Comparison of ENCODE assay signal across 9 cellular contexts in the genomic region with DNA sequence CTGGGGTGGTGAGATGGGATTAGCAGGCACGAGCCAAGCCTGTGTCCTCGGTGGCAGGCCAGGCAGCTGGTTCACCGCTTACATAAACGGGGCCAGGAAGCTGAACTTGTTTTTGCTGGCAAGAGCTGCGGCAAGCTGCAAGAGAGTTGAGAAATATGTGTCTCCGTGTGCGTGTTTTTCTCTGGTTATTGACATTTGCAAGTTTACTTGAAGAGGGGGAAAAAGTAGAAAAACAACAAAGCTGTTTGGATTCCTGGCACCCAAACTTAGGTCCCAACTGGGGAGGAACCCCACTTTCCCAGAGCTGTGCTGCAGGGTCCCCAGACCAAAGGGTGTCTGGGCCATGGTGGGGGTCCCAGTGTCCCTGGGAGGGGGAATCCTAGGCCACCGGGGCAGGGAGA. TPM values are rescaled to one million over a fixed set of nuclear protein-coding genes. Genes with fewer than 3 reads are reported as not detected.
DNase-seq lines count a peak whose midpoint lies in the region; ATAC-seq and TF ChIP-seq lines count a peak whose summit lies in the region.
"Had no signal": no experiment of that assay in that cellular context is flagged by ENCODE, and none has a peak within 500 bp of the region (broad histone marks: within the 10 kb centered on the region; RNA-seq: fewer than 3 reads in every experiment).

No MANE protein-coding gene starts in this region.

- no peak for TF ChIP-seq CTCF in VCaP (conservative IDR thresholded peaks at IDR 0.05)
- no peak for TF ChIP-seq CTCF in epithelial cell of proximal tubule (conservative IDR thresholded peaks at IDR 0.05; ENCODE audit: low read depth, low read length)
- TF ChIP-seq CTCF in natural killer cell (IDR thresholded peaks at IDR 0.05): no peak

- no peaks in the 10 kb centered on the region for H3K36me3 Mint-ChIP-seq in natural killer cell

- peaks cover 4 to 13% of the 10 kb centered on the region in 2 donors for H3K4me1 Mint-ChIP-seq in natural killer cell

- H3K4me3 Mint-ChIP-seq in natural killer cell: peak overlapping the region; percentile 28

- intact Hi-C loops in natural killer cell (cut with micrococcal nuclease): no loop called here

- DNase-seq in NCI-H82 (lab: John Stamatoyannopoulos, UW) (peak; percentile 33), NCI-H82 treated with DMSO at 0.1 percent for 48 hours (lab: John Stamatoyannopoulos, UW; ENCODE audit: unreplicated experiment) (no peak), epithelial cell of proximal tubule (ENCODE audit: low read depth) (no peak), natural killer cell (no peak), NCI-H2081 (lab: John Stamatoyannopoulos, UW) (no peak)
- DNase-seq in activated CD8-positive, alpha-beta memory T cell treated with anti-CD3 and anti-CD28 coated beads, Interleukin-2, amount 50 U/mL, for 4 hours: no peak
- DNase-seq: DND-41 had no signal

- no peaks in the 10 kb centered on the region for H3K9me3 Mint-ChIP-seq in natural killer cell

- peak overlapping the region; percentile 9 for H3K4me3 ChIP-seq in epithelial cell of proximal tubule (ENCODE audit: low read depth, low read length)

- ATAC-seq in natural killer cell (peak in 1 of 3 donors; percentile 15), HG03439 (IDR thresholded peaks at IDR 0.05; ENCODE audit: unreplicated experiment) (no peak)

- peaks cover 8 to 11% of the 10 kb centered on the region in 2 donors for H3K27me3 Mint-ChIP-seq in natural killer cell (ENCODE audit: low read depth in 2 of 2)

- peak overlapping the region in 1 of 2 donors; percentile 51 for H3K27ac Mint-ChIP-seq in natural killer cell

- H3K27ac ChIP-seq in VCaP: peak overlapping the region; percentile 95

RNA-seq across cellular contexts. Expression of a gene that starts 14.5 kb away (rescaled TPM):
- total RNA-seq in epithelial cell of proximal tubule: 9.5 and 14.5 TPM in 2 replicates
- 10 to 100 TPM in 1 of 3 donors, 1 to 10 TPM in 2; 2.0 to 10.6 (median 3.8) TPM for total RNA-seq in natural killer cell
